In the genomic region with DNA sequence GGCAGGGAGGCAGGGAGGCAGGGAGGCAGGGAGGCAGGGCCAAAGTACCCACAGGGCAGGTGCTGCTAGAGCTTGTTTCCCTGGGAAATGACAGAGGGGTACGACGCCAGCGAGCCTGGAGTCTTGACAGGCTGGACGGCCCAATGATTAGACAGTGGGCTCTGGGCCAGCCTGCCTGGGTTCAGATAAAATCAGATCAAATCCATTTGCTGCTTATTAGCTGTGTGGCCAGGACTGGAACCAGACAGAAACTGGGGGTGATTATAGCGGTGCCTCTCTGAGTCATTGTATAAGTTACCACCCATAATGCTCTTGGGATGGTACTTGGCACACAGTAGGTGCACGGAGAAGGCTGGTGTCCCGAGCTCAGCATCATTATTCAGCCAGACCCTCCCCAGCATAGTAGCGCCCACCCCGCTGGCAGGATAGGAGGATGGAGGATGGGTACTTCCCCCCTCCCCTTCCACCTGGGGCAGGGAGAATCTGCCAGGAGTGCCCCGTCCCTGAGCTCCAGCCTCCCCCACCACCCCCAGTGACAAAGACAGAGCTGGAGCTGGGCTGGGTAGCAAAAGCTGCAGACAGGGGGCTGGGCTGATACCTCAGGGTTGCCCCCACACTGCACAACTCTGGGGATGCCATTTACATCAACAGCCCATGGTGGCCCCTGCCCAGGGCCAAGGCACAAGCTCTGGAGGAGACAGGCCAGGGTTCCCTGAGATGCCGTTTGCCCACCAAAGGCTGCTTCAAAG, we compare ENCODE assay signal across 8 cellular contexts.
DNase-seq lines count a peak whose midpoint lies in the region; ATAC-seq lines count a peak whose summit lies in the region.

No MANE protein-coding gene starts in this region.

- peaks cover 88% of the 10 kb centered on the region for H3K4me1 ChIP-seq in CD8-positive, alpha-beta memory T cell (ENCODE audit: insufficient read depth, low read length)
- H3K4me1 ChIP-seq in neuronal stem cell (ENCODE audit: control insufficient read depth in 2 of 2, insufficient read depth in 1 of 2, low read depth in 1 of 2, low read length in 2 of 2) = peaks cover 21 to 22% of the 10 kb centered on the region in 2 donors

- peaks cover 0 to 3% (median 0%) of the 10 kb centered on the region in 5 donors for H3K9me3 Mint-ChIP-seq in CD8-positive, alpha-beta memory T cell
- H3K9me3 Mint-ChIP-seq in central memory CD8-positive, alpha-beta T cell = peaks cover under 1% of the 10 kb centered on the region
- H3K9me3 Mint-ChIP-seq in stimulated activated naive B cell treated with anti-CD40 and anti-IgM and Interleukin-4, amounts not matched to agents 10 μg/mL and 1 μg/mL and 100 μg/mL, for 72 hours = peaks cover 4 to 9% of the 10 kb centered on the region in 2 donors

- H2AFZ ChIP-seq in neuronal stem cell (ENCODE audit: low read length) = peak overlapping the region; percentile 83

- POLR2A ChIA-PET in CD8-positive, alpha-beta memory T cell (lab: Charles Lee) = interaction anchor here (0.5 to 3.4 kb wide), 6 partner anchors 12 to 82 kb away, joined by 3 to 68 read pairs (median 4); a partner anchor contains a TSS

- whole genome bisulfite sequencing in neuronal stem cell (ENCODE audit: extremely low coverage in 2 of 2, insufficient read length in 2 of 2, insufficient replicate concordance in 1 of 2), 2 donors = no CpG with 5 or more reads among the region's 11 CpGs

- H2AK5ac ChIP-seq in neuronal stem cell (ENCODE audit: low read depth, low read length) = peak overlapping the region; percentile 91

- no peaks in the 10 kb centered on the region for H3K79me1 ChIP-seq in neuronal stem cell (ENCODE audit: low read depth, low read length)

- H3K4me3 Mint-ChIP-seq in CD8-positive, alpha-beta memory T cell = peak overlapping the region; percentile 84 to 94 (median 90)
- H3K4me3 Mint-ChIP-seq in central memory CD8-positive, alpha-beta T cell = peak overlapping the region; percentile 85
- no peak overlapping the region for H3K4me3 Mint-ChIP-seq in stimulated activated naive B cell treated with anti-CD40 and anti-IgM and Interleukin-4, amounts not matched to agents 10 μg/mL and 1 μg/mL and 100 μg/mL, for 72 hours

- H3K9me3 ChIP-seq in CD8-positive, alpha-beta memory T cell (ENCODE audit: low read length) = no peaks in the 10 kb centered on the region
- H3K9me3 ChIP-seq in neuronal stem cell (replicated peaks in 1 of 2; ENCODE audit: control insufficient read depth in 2 of 2, insufficient read depth in 1 of 2, low read depth in 1 of 2, low read length in 2 of 2) = peaks cover 0 to 3% of the 10 kb centered on the region in 2 donors

- no peak overlapping the region for H3K14ac ChIP-seq in neuronal stem cell (ENCODE audit: low read length)

- no peak overlapping the region for H4K8ac ChIP-seq in neuronal stem cell (ENCODE audit: low read depth, low read length)

- no peak overlapping the region for H3K4me2 ChIP-seq in neuronal stem cell (ENCODE audit: insufficient read depth, low read length, poor library complexity, severe bottlenecking)

- ATAC-seq in HG03442 (IDR thresholded peaks at IDR 0.05; ENCODE audit: unreplicated experiment) = peak; percentile 7
- ATAC-seq in central memory CD8-positive, alpha-beta T cell (replicated peaks; ENCODE audit: extremely low read depth, poor library complexity, severe bottlenecking) = no peak
- ATAC-seq in stimulated activated naive B cell treated with anti-CD40 and anti-IgM and Interleukin-4, amounts not matched to agents 10 μg/mL and 1 μg/mL and 100 μg/mL, for 72 hours (replicated peaks) = no peak
- no peak for ATAC-seq in HG03460 (IDR thresholded peaks at IDR 0.05; ENCODE audit: unreplicated experiment)

- peak overlapping the region; percentile 54 for H2BK15ac ChIP-seq in neuronal stem cell (ENCODE audit: low read length)

- H3K36me3 Mint-ChIP-seq in CD8-positive, alpha-beta memory T cell = peaks cover 0 to 1% (median 0%) of the 10 kb centered on the region in 3 donors
- H3K36me3 Mint-ChIP-seq in central memory CD8-positive, alpha-beta T cell (ENCODE audit: insufficient read depth) = peaks cover 17% of the 10 kb centered on the region
- H3K36me3 Mint-ChIP-seq in stimulated activated naive B cell treated with anti-CD40 and anti-IgM and Interleukin-4, amounts not matched to agents 10 μg/mL and 1 μg/mL and 100 μg/mL, for 72 hours = peaks cover 4 to 8% of the 10 kb centered on the region in 2 donors

- no peak overlapping the region for H3K23ac ChIP-seq in neuronal stem cell (ENCODE audit: low read depth, low read length, poor library complexity)

- no peak overlapping the region for H4K91ac ChIP-seq in neuronal stem cell (ENCODE audit: low read depth, low read length, poor library complexity)

- H3K27ac ChIP-seq in CD8-positive, alpha-beta memory T cell (ENCODE audit: low read depth, low read length) = peak overlapping the region; percentile 88
- H3K27ac ChIP-seq in neuronal stem cell (replicated peaks; ENCODE audit: low read length) = no peak overlapping the region

- peak overlapping the region; percentile 57 for H2BK5ac ChIP-seq in neuronal stem cell (ENCODE audit: low read length)

- H3K27me3 ChIP-seq in CD8-positive, alpha-beta memory T cell (ENCODE audit: insufficient read depth, low read length, poor library complexity, severe bottlenecking) = no peaks in the 10 kb centered on the region
- peaks cover 0 to 17% (median 4%) of the 10 kb centered on the region in 3 experiments for H3K27me3 ChIP-seq in neuronal stem cell (ENCODE audit: control insufficient read depth in 3 of 3, insufficient read depth in 3 of 3, low read depth in 1 of 3, low read length in 3 of 3)

- peak overlapping the region; percentile 53 for H2BK120ac ChIP-seq in neuronal stem cell (ENCODE audit: low read depth, low read length)

- CTCF ChIA-PET in CD8-positive, alpha-beta memory T cell (lab: Charles Lee) = interaction anchor here (0.9 to 2.5 kb wide), 9 partner anchors 11 to 132 kb away, joined by 3 to 15 read pairs (median 4); a partner anchor contains a TSS

- peak overlapping the region; percentile 51 for H2BK12ac ChIP-seq in neuronal stem cell (ENCODE audit: low read length)

- H3K27ac Mint-ChIP-seq in CD8-positive, alpha-beta memory T cell = peak overlapping the region; percentile 98 to 100 (median 99)
- H3K27ac Mint-ChIP-seq in central memory CD8-positive, alpha-beta T cell (ENCODE audit: low read depth) = peak overlapping the region; percentile 98
- no peak overlapping the region for H3K27ac Mint-ChIP-seq in stimulated activated naive B cell treated with anti-CD40 and anti-IgM and Interleukin-4, amounts not matched to agents 10 μg/mL and 1 μg/mL and 100 μg/mL, for 72 hours

- H3K9ac ChIP-seq in neuronal stem cell (ENCODE audit: low read depth, low read length, poor library complexity) = no peak overlapping the region

- H3K4ac ChIP-seq in neuronal stem cell (ENCODE audit: low read length) = no peak overlapping the region

- H3K18ac ChIP-seq in neuronal stem cell (ENCODE audit: low read length) = peak overlapping the region; percentile 81

- H3K4me1 Mint-ChIP-seq in CD8-positive, alpha-beta memory T cell = peaks cover 62 to 89% (median 83%) of the 10 kb centered on the region in 3 donors
- peaks cover 81% of the 10 kb centered on the region for H3K4me1 Mint-ChIP-seq in central memory CD8-positive, alpha-beta T cell
- H3K4me1 Mint-ChIP-seq in stimulated activated naive B cell treated with anti-CD40 and anti-IgM and Interleukin-4, amounts not matched to agents 10 μg/mL and 1 μg/mL and 100 μg/mL, for 72 hours = peaks cover 55 to 81% of the 10 kb centered on the region in 2 donors

- no peaks in the 10 kb centered on the region for H3K36me3 ChIP-seq in CD8-positive, alpha-beta memory T cell (ENCODE audit: insufficient read depth, low read length)
- H3K36me3 ChIP-seq in neuronal stem cell (replicated peaks in 1 of 2; ENCODE audit: control insufficient read depth in 2 of 2, insufficient read depth in 2 of 2, low read length in 2 of 2) = no peaks in the 10 kb centered on the region

- H3K4me3 ChIP-seq in CD8-positive, alpha-beta memory T cell (ENCODE audit: low read length) = peak overlapping the region; percentile 70
- H3K4me3 ChIP-seq in neuronal stem cell (ENCODE audit: low read length in 2 of 2) = no peak overlapping the region

- DNase-seq in CD8-positive, alpha-beta memory T cell = no peak
- DNase-seq in central memory CD8-positive, alpha-beta T cell (ENCODE audit: low spot score in 2 of 2) = no peak
- no peak for DNase-seq in neuronal stem cell (ENCODE audit: low spot score)
- DNase-seq in stimulated activated naive B cell treated with anti-CD40 and anti-IgM and Interleukin-4, amounts not matched to agents 10 μg/mL and 1 μg/mL and 100 μg/mL, for 72 hours = no peak
- DNase-seq in NCI-H1436 treated with DMSO at 0.1 percent for 48 hours (lab: John Stamatoyannopoulos, UW) = no peak
- DNase-seq in SHP77 (lab: John Stamatoyannopoulos, UW) = no peak

- peaks cover 0 to 2% of the 10 kb centered on the region in 2 donors for H3K27me3 Mint-ChIP-seq in CD8-positive, alpha-beta memory T cell
- H3K27me3 Mint-ChIP-seq in central memory CD8-positive, alpha-beta T cell = no peaks in the 10 kb centered on the region
- peaks cover 8 to 26% of the 10 kb centered on the region in 2 donors for H3K27me3 Mint-ChIP-seq in stimulated activated naive B cell treated with anti-CD40 and anti-IgM and Interleukin-4, amounts not matched to agents 10 μg/mL and 1 μg/mL and 100 μg/mL, for 72 hours

Comparison
In these comparisons a context has a peak if more than half of its experiments do, and no peak if none do; other contexts are left out.
1. H3K4me3 Mint-ChIP-seq: peak in CD8-positive, alpha-beta memory T cell (7 of 7) and central memory CD8-positive, alpha-beta T cell (single experiment); none in stimulated activated naive B cell treated with anti-CD40 and anti-IgM and Interleukin-4, amounts not matched to agents 10 μg/mL and 1 μg/mL and 100 μg/mL, for 72 hours (0 of 2).